In genomic region chr12:114473717-114474116, GRCh38 we compare ENCODE assay signal across 7 cellular contexts.
"Had no signal": no experiment of that assay in that cellular context is flagged by ENCODE, and none has a peak within 500 bp of the region (broad histone marks: within the 10 kb centered on the region; RNA-seq: fewer than 3 reads in every experiment).

No MANE protein-coding gene starts in this region.

- DNase-seq: IMR-90, KBM-7, KG1 had no signal

- H3K27ac ChIP-seq: HL-60, KMS-11 had no signal

- H3K9ac ChIP-seq: KMS-11 had no signal

- H3K4me2 ChIP-seq: KMS-11 had no signal

- ATAC-seq: K562 had no signal

- FAIRE-seq: HTR-8/SVneo, K562 had no signal

- H3K4me3 ChIP-seq: K562 had no signal
